Comparison of ENCODE assay signal across 22 cellular contexts in the genomic region with DNA sequence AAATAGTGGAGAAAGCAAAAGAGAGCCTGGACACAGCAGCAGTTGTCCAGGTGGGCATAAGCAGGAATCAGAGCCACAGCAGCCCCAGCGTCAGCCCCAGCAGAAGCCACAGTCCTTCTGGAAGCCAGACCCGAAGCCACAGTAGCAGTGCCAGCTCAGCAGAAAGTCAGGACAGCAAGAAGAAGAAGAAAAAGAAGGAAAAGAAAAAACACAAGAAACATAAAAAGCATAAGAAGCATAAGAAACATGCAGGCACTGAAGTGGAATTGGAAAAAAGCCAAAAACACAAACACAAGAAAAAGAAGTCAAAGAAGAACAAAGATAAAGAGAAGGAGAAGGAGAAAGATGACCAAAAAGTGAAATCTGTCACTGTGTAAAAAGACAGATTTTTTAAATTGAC.
"Had no signal": no experiment of that assay in that cellular context is flagged by ENCODE, and none has a peak within 500 bp of the region (broad histone marks: within the 10 kb centered on the region; RNA-seq: fewer than 3 reads in every experiment).

No MANE protein-coding gene starts in this region.

- H3K9me3 ChIP-seq: ascending aorta, breast epithelium, esophagus squamous epithelium, left ventricle myocardium inferior, neutrophil, pancreas, tibial artery had no signal

- DNase-seq: activated CD4-positive, CD25-positive, alpha-beta regulatory T cell treated with anti-CD3 and anti-CD28 coated beads, Interleukin-2, amount 50 U/mL, for 72 hours; activated effector memory CD4-positive, alpha-beta T cell treated with anti-CD3 and anti-CD28 coated beads, Interleukin-2, amount 50 U/mL, for 16 hours; activated naive CD4-positive, alpha-beta T cell treated with anti-CD3 and anti-CD28 coated beads, Interleukin-2, amount 50 U/mL, for 16 hours; activated T-cell treated with anti-CD3 and anti-CD28 coated beads, Interleukin-2, amount 50 U/mL, for 24 hours; effector CD4-positive, alpha-beta T cell; esophagus squamous epithelium; heart right ventricle; kidney glomerular epithelial cell; left ventricle myocardium inferior; mucosa of descending colon; naive thymus-derived CD4-positive, alpha-beta T cell; pancreas; stimulated activated CD4-positive, alpha-beta T cell treated with anti-CD3 and anti-CD28 coated beads, Interleukin-4, amount 100 ng/mL, for 1 hour; T-helper 2 cell; tibial artery had no signal

- H3K4me1 ChIP-seq: ascending aorta, breast epithelium, heart right ventricle, left ventricle myocardium inferior, pancreas, tibial artery had no signal

- H3K27me3 Mint-ChIP-seq: activated T-cell treated with anti-CD3 and anti-CD28 coated beads, Interleukin-2, amount 50 U/mL, for 24 hours; naive thymus-derived CD4-positive, alpha-beta T cell had no signal

- H3K4me3 ChIP-seq: ascending aorta, breast epithelium, esophagus squamous epithelium, heart right ventricle, left ventricle myocardium inferior, mucosa of descending colon, pancreas, smooth muscle cell, tibial artery had no signal

- H3K27ac Mint-ChIP-seq: activated T-cell treated with anti-CD3 and anti-CD28 coated beads, Interleukin-2, amount 50 U/mL, for 24 hours had no signal

- FAIRE-seq: endothelial cell of umbilical vein had no signal

- H3K4me3 Mint-ChIP-seq: activated T-cell treated with anti-CD3 and anti-CD28 coated beads, Interleukin-2, amount 50 U/mL, for 24 hours had no signal

- H3K27ac ChIP-seq: ascending aorta, breast epithelium, esophagus squamous epithelium, heart right ventricle, left ventricle myocardium inferior, neutrophil, pancreas, tibial artery, VCaP had no signal

- ATAC-seq: heart right ventricle; mucosa of descending colon; naive thymus-derived CD4-positive, alpha-beta T cell; pancreas; sciatic nerve had no signal

- H3K4me2 ChIP-seq: smooth muscle cell had no signal
